ENCODE assay signal across 1 cellular context in the genomic region with DNA sequence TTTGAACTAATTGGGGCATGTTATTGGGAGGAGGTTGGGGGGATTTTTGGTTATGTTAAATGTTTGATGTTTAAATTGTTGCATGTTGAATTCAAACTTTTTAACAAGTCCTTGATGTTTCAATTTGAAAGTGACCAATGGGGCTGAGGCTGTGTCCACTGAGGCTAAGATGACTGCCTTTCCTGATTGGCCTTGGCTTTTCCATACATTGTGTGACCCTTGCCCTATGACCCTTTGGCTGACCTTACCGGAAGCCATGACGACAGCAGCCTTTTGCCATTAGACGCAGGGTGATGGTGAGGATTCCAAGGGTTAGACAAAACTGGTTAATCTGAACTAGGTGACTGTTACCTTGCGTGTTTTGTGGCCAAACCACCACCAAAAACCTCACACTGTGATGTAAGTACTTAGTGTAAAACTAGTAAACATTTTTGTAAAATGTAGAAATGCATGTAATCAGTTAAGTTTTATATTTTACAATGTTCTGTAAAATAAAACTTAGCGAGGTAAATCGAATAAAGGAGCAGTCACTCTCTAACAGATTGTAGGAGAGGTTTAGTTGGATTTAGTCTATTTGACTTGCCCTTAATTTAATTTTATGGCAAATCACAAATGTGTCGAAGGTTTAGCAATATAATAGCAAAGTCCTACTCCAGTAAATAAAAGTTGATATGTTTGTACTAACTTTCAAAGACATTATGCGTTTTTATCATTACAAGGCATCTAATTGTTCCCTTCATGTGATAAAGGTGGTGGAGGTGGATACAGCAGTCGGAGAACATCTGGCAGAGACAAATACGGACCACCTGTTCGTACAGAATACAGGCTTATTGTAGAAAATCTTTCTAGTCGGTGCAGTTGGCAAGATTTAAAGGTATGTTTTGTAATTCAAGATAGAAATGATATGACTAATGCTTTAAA.
A peak's percentile ranks its signal among the peaks of the same experiment; 100 is the strongest.
TF ChIP-seq lines count a peak whose summit lies in the region.

No MANE protein-coding gene starts in this region.

TF ChIP-seq in GM12878, 131 proteins besides CTCF, POLR2A, EP300 and RAD21:
- no peak for TF ChIP-seq POU2F2 (IDR thresholded peaks at IDR 0.05; ENCODE audit: borderline replicate concordance, low read depth, low read length)
- peak; percentile 70; the same call in 1 of the 2 replicates for TF ChIP-seq POLR2AphosphoS5 (IDR thresholded peaks at IDR 0.05; ENCODE audit: low read length)
- TF ChIP-seq NFIC (IDR thresholded peaks at IDR 0.05; ENCODE audit: low read depth, low read length) = no peak
- TF ChIP-seq, protein P1, sequence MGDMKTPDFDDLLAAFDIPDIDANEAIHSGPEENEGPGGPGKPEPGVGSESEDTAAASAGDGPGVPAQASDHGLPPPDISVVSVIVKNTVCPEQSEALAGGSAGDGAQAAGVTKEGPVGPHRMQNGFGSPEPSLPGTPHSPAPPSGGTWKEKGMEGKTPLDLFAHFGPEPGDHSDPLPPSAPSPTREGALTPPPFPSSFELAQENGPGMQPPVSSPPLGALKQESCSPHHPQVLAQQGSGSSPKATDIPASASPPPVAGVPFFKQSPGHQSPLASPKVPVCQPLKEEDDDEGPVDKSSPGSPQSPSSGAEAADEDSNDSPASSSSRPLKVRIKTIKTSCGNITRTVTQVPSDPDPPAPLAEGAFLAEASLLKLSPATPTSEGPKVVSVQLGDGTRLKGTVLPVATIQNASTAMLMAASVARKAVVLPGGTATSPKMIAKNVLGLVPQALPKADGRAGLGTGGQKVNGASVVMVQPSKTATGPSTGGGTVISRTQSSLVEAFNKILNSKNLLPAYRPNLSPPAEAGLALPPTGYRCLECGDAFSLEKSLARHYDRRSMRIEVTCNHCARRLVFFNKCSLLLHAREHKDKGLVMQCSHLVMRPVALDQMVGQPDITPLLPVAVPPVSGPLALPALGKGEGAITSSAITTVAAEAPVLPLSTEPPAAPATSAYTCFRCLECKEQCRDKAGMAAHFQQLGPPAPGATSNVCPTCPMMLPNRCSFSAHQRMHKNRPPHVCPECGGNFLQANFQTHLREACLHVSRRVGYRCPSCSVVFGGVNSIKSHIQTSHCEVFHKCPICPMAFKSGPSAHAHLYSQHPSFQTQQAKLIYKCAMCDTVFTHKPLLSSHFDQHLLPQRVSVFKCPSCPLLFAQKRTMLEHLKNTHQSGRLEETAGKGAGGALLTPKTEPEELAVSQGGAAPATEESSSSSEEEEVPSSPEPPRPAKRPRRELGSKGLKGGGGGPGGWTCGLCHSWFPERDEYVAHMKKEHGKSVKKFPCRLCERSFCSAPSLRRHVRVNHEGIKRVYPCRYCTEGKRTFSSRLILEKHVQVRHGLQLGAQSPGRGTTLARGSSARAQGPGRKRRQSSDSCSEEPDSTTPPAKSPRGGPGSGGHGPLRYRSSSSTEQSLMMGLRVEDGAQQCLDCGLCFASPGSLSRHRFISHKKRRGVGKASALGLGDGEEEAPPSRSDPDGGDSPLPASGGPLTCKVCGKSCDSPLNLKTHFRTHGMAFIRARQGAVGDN (IDR thresholded peaks at IDR 0.05) = peak; percentile 52; the same call in 1 of the 2 replicates
- TF ChIP-seq CHD2 (IDR thresholded peaks at IDR 0.05; ENCODE audit: borderline replicate concordance, low read depth, low read length) = no peak
- TF ChIP-seq YY1 (IDR thresholded peaks at IDR 0.05; ENCODE audit: low read depth, low read length) = no peak
- peak; percentile 40; the same call in 1 of the 2 replicates for TF ChIP-seq MTA3 (IDR thresholded peaks at IDR 0.05; ENCODE audit: borderline replicate concordance, low read length)
- no peak for TF ChIP-seq ASH2L (IDR thresholded peaks at IDR 0.05; ENCODE audit: borderline replicate concordance, low read depth)
- TF ChIP-seq NR2C1 (IDR thresholded peaks at IDR 0.05) = peak; percentile 93
- TF ChIP-seq NR2F1 (conservative IDR thresholded peaks at IDR 0.05) = peak; percentile 90
- no peak for TF ChIP-seq TCF3 (IDR thresholded peaks at IDR 0.05; ENCODE audit: borderline replicate concordance, insufficient read depth, low read depth, low read length)
- TF ChIP-seq NR2C2 (IDR thresholded peaks at IDR 0.05; ENCODE audit: borderline replicate concordance, control insufficient read depth, insufficient read length, low read depth) = peak; percentile 78
- TF ChIP-seq LARP7 (IDR thresholded peaks at IDR 0.05) = no peak
- no peak for TF ChIP-seq CBFB (IDR thresholded peaks at IDR 0.05; ENCODE audit: low read depth)
- TF ChIP-seq KDM1A (IDR thresholded peaks at IDR 0.05; ENCODE audit: borderline replicate concordance) = no peak
- no peak for TF ChIP-seq IRF4 (IDR thresholded peaks at IDR 0.05; ENCODE audit: low read depth, low read length)
- TF ChIP-seq CEBPB (IDR thresholded peaks at IDR 0.05; ENCODE audit: borderline replicate concordance in 1 of 2, low read depth in 2 of 2, low read length in 2 of 2) = no peak
- no peak for TF ChIP-seq NBN (IDR thresholded peaks at IDR 0.05)
- TF ChIP-seq SREBF1 (IDR thresholded peaks at IDR 0.05; ENCODE audit: low read length) = no peak
- no peak for TF ChIP-seq BHLHE40 (IDR thresholded peaks at IDR 0.05; ENCODE audit: borderline replicate concordance in 1 of 2, low read depth in 2 of 2, low read length in 1 of 2)
- TF ChIP-seq RAD51 (IDR thresholded peaks at IDR 0.05) = no peak
- TF ChIP-seq CBX3 (IDR thresholded peaks at IDR 0.05; ENCODE audit: borderline replicate concordance, low read depth) = no peak
- no peak for TF ChIP-seq TAF1 (IDR thresholded peaks at IDR 0.05; ENCODE audit: borderline replicate concordance, low read depth, low read length)
